ENCODE assay signal across 1 cellular context in the genomic region with DNA sequence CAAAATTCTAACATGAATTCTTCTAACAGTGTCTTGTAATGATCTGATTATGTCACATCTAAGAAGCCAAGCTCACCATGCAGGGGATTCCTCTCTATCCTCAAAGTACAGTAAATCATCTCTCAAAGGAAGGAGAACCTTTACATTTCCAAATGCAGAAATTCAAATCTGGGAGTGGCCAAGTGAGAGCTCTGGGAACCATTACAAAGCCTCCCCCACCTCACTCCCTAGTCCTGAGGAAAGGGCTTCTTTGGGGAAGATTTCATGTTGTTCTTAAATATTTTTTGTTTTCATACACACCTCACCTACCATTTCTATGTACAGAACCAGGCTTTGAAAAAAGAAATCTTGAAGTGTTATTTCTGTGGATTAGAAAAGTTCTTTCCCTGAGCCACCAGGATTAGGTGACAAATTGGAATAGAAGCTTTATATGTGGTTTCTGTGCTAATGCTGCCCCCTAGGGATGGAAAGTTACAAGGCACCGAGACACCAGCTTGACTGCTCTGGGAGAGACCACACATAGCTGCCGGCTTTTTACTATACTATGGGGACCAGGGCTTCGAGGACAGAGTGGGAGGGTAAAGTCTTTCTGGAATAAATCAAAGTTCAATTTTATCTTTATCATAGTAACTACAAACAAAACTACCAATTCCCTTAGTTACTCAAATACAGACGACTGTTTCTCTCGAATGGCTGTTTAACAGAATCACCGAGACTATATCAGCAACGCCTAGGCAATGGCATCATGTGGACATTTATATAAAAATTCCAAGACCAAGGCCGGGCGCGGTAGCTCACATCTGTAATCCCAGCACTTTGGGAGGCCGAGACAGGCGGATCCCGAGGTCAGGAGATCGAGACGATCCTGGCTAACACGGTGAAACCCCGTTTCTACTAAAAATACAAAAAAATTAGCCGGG.
TF ChIP-seq lines count a peak whose summit lies in the region.

No MANE protein-coding gene starts in this region.

TF ChIP-seq in WTC11, 78 proteins besides CTCF, POLR2A, EP300 and RAD21 (continued from another document):
- TF ChIP-seq, protein P1, sequence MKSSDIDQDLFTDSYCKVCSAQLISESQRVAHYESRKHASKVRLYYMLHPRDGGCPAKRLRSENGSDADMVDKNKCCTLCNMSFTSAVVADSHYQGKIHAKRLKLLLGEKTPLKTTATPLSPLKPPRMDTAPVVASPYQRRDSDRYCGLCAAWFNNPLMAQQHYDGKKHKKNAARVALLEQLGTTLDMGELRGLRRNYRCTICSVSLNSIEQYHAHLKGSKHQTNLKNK (CRISPR knock-in tag; IDR thresholded peaks at IDR 0.05): no peak
- TF ChIP-seq, protein P2, sequence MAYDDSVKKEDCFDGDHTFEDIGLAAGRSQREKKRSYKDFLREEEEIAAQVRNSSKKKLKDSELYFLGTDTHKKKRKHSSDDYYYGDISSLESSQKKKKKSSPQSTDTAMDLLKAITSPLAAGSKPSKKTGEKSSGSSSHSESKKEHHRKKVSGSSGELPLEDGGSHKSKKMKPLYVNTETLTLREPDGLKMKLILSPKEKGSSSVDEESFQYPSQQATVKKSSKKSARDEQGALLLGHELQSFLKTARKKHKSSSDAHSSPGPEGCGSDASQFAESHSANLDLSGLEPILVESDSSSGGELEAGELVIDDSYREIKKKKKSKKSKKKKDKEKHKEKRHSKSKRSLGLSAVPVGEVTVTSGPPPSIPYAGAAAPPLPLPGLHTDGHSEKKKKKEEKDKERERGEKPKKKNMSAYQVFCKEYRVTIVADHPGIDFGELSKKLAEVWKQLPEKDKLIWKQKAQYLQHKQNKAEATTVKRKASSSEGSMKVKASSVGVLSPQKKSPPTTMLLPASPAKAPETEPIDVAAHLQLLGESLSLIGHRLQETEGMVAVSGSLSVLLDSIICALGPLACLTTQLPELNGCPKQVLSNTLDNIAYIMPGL (CRISPR knock-in tag; IDR thresholded peaks at IDR 0.05): no peak
- TF ChIP-seq MYBL2 (CRISPR knock-in tag; IDR thresholded peaks at IDR 0.05) (no peak), HMGA2 (CRISPR knock-in tag; IDR thresholded peaks at IDR 0.05) (no peak)
- TF ChIP-seq, protein P3, sequence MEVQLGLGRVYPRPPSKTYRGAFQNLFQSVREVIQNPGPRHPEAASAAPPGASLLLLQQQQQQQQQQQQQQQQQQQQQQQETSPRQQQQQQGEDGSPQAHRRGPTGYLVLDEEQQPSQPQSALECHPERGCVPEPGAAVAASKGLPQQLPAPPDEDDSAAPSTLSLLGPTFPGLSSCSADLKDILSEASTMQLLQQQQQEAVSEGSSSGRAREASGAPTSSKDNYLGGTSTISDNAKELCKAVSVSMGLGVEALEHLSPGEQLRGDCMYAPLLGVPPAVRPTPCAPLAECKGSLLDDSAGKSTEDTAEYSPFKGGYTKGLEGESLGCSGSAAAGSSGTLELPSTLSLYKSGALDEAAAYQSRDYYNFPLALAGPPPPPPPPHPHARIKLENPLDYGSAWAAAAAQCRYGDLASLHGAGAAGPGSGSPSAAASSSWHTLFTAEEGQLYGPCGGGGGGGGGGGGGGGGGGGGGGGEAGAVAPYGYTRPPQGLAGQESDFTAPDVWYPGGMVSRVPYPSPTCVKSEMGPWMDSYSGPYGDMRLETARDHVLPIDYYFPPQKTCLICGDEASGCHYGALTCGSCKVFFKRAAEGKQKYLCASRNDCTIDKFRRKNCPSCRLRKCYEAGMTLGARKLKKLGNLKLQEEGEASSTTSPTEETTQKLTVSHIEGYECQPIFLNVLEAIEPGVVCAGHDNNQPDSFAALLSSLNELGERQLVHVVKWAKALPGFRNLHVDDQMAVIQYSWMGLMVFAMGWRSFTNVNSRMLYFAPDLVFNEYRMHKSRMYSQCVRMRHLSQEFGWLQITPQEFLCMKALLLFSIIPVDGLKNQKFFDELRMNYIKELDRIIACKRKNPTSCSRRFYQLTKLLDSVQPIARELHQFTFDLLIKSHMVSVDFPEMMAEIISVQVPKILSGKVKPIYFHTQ (CRISPR knock-in tag; IDR thresholded peaks at IDR 0.05): no peak
